ENCODE assay signal across 4 cellular contexts in the genomic region with DNA sequence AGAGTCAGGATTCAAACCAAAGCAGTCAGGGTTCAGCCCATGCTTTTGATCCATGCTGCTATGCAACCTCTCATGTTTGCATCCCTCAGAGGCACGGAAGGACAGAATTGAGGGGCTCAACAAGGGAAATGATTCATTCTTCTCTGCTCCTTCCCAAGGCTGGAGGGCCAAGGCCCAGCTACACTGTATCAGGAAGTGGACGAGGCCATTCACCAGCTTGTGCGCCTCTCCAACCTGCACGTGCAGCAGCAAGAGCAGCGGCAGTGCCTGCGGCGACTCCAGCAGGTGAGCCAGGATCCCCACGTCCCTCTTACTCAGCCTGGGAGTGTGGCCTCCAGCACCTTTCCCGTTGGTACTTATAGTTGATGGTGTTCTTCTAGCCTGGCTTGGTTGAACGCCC. TPM values are rescaled to one million over a fixed set of nuclear protein-coding genes. Genes with fewer than 3 reads are reported as not detected.
"Had no signal": no experiment of that assay in that cellular context is flagged by ENCODE, and none has a peak within 500 bp of the region (broad histone marks: within the 10 kb centered on the region; RNA-seq: fewer than 3 reads in every experiment).

No MANE protein-coding gene starts in this region.

- DNase-seq: GDM1, GF-D8 had no signal

- H3K4me3 ChIP-seq: GM12878 had no signal

- ATAC-seq: GM12878 had no signal

RNA-seq across cellular contexts. Expression of gene RNASE8, which starts 21.1 kb away (rescaled TPM):
- total RNA-seq: G401, GM12878 had no signal
- polyA plus RNA-seq: GM12878 had no signal

RNA-seq across cellular contexts. Expression of gene TMEM253, which starts 22.1 kb away (rescaled TPM):
- total RNA-seq: G401, GM12878 had no signal

RNA-seq across cellular contexts. Expression of gene RNASE7, which starts 36.6 kb away (rescaled TPM):
- total RNA-seq: G401, GM12878 had no signal
- polyA plus RNA-seq: GM12878 had no signal
